Comparison of ENCODE assay signal across 10 cellular contexts in genomic region chr1:39107891-39108290, GRCh38.
A peak's percentile ranks its signal among the peaks of the same experiment; 100 is the strongest.
DNase-seq lines count a peak whose midpoint lies in the region; ATAC-seq and TF ChIP-seq lines count a peak whose summit lies in the region.
"Had no signal": no experiment of that assay in that cellular context is flagged by ENCODE, and none has a peak within 500 bp of the region (broad histone marks: within the 10 kb centered on the region; RNA-seq: fewer than 3 reads in every experiment).

No MANE protein-coding gene starts in this region.

- peak overlapping the region; percentile 88 to 100 (median 96); a peak in 14 of 20 replicates for H3K4me3 ChIP-seq in BLaER1 treated with 17β-estradiol and CSF1 and Interleukin-3, amounts not matched to agents 10 nM and 100 nM
- H3K4me3 ChIP-seq in NT2/D1 (ENCODE audit: insufficient read length, low read depth) (peak overlapping the region; percentile 78), osteoblast (ENCODE audit: insufficient read depth, low read length) (peak overlapping the region; percentile 84)

- H3K79me2 ChIP-seq in osteoblast (ENCODE audit: insufficient read depth, low read length) = peaks cover 57% of the 10 kb centered on the region

- H3K9me3 ChIP-seq in BLaER1 treated with 17β-estradiol and CSF1 and Interleukin-3, amounts not matched to agents 10 nM and 100 nM (replicated peaks in 1 of 11) = no peaks in the 10 kb centered on the region
- H3K9me3 ChIP-seq in NT2/D1 (ENCODE audit: insufficient read depth, low read length) = no peaks in the 10 kb centered on the region
- H3K9me3 ChIP-seq in osteoblast (ENCODE audit: low read depth, low read length) = no peaks in the 10 kb centered on the region

- H4K20me1 ChIP-seq in BLaER1 treated with 17β-estradiol and CSF1 and Interleukin-3, amounts not matched to agents 10 nM and 100 nM = peaks cover 20 to 65% (median 48%) of the 10 kb centered on the region in 11 experiments; a peak in 20 of 22 replicates
- H4K20me1 ChIP-seq in osteoblast (ENCODE audit: insufficient read depth, low read length) = peaks cover 12% of the 10 kb centered on the region

- DNase-seq in NT2/D1 (ENCODE audit: low read depth, low spot score) = no peak
- DNase-seq in fibroblast of peridontal ligament (ENCODE audit: extremely low read depth) = peak; percentile 65
- DNase-seq in osteoblast (ENCODE audit: insufficient read length, low spot score, missing footprints) = peak; percentile 41
- no peak for DNase-seq in NCI-H774 (lab: John Stamatoyannopoulos, UW)
- no peak for DNase-seq in activated T-cell treated with anti-CD3 and anti-CD28 coated beads, Interleukin-2, amount 50 U/mL, for 1 hour
- DNase-seq: activated naive CD8-positive, alpha-beta T cell treated with anti-CD3 and anti-CD28 coated beads, Interleukin-2, amount 10 ng/mL, durations not matched to agents 7 days and 5 days; DMS153 had no signal

- no peak for TF ChIP-seq CTCF in osteoblast (IDR thresholded peaks at IDR 0.05; ENCODE audit: extremely low read depth, low read depth, low read length)

- ATAC-seq in HG03139 (IDR thresholded peaks at IDR 0.05; ENCODE audit: unreplicated experiment) = no peak
- ATAC-seq in HG03097 (IDR thresholded peaks at IDR 0.05; ENCODE audit: low FRiP score, unreplicated experiment) = no peak

- H2AFZ ChIP-seq in osteoblast (ENCODE audit: low read length) = no peak overlapping the region

- H3K27me3 ChIP-seq in BLaER1 treated with 17β-estradiol and CSF1 and Interleukin-3, amounts not matched to agents 10 nM and 100 nM = no peaks in the 10 kb centered on the region
- H3K27me3 ChIP-seq in NT2/D1 (ENCODE audit: insufficient read depth, insufficient read length) = no peaks in the 10 kb centered on the region
- no peaks in the 10 kb centered on the region for H3K27me3 ChIP-seq in osteoblast (ENCODE audit: insufficient read depth, low read length)

- peak overlapping the region in 8 of 11 experiments; percentile 89 to 96 (median 95); a peak in 11 of 22 replicates for H3K9ac ChIP-seq in BLaER1 treated with 17β-estradiol and CSF1 and Interleukin-3, amounts not matched to agents 10 nM and 100 nM
- peak overlapping the region; percentile 96 for H3K9ac ChIP-seq in NT2/D1 (ENCODE audit: insufficient read length, low read depth)

- H3K27ac ChIP-seq in BLaER1 treated with 17β-estradiol and CSF1 and Interleukin-3, amounts not matched to agents 10 nM and 100 nM = no peak overlapping the region; a peak in 1 of 22 replicates
- peak overlapping the region; percentile 87 for H3K27ac ChIP-seq in osteoblast (ENCODE audit: low read depth, low read length)

- H3K4me1 ChIP-seq in BLaER1 treated with 17β-estradiol and CSF1 and Interleukin-3, amounts not matched to agents 10 nM and 100 nM = peaks cover 43 to 78% (median 55%) of the 10 kb centered on the region in 10 experiments
- H3K4me1 ChIP-seq in NT2/D1 (ENCODE audit: insufficient read depth, insufficient read length) (peaks cover 10% of the 10 kb centered on the region), osteoblast (ENCODE audit: insufficient read depth, low read length) (peaks cover 69% of the 10 kb centered on the region)

- H3K4me2 ChIP-seq in BLaER1 treated with 17β-estradiol and CSF1 and Interleukin-3, amounts not matched to agents 10 nM and 100 nM = peak overlapping the region; percentile 89 to 99 (median 95)
- peak overlapping the region; percentile 94 for H3K4me2 ChIP-seq in osteoblast (ENCODE audit: insufficient read depth, low read length)

- peaks cover 0 to 13% (median 6%) of the 10 kb centered on the region in 11 experiments; a peak in 12 of 22 replicates for H3K36me3 ChIP-seq in BLaER1 treated with 17β-estradiol and CSF1 and Interleukin-3, amounts not matched to agents 10 nM and 100 nM
- peaks cover 5% of the 10 kb centered on the region for H3K36me3 ChIP-seq in NT2/D1 (ENCODE audit: insufficient read depth, insufficient read length, low read length)
- H3K36me3 ChIP-seq in osteoblast (ENCODE audit: insufficient read depth, low read length) = no peaks in the 10 kb centered on the region

Comparison
In these comparisons a context has a peak if more than half of its experiments do, and no peak if none do; other contexts are left out.
1. DNase-seq: peak in fibroblast of peridontal ligament (single experiment) and osteoblast (single experiment); none in NT2/D1 (single experiment), NCI-H774 (single experiment) and activated T-cell treated with anti-CD3 and anti-CD28 coated beads, Interleukin-2, amount 50 U/mL, for 1 hour (single experiment).
2. Peak in every context shown above with its lines, with median percentiles within 50 percentile points of each other: H3K4me3 ChIP-seq.